In the genomic region with DNA sequence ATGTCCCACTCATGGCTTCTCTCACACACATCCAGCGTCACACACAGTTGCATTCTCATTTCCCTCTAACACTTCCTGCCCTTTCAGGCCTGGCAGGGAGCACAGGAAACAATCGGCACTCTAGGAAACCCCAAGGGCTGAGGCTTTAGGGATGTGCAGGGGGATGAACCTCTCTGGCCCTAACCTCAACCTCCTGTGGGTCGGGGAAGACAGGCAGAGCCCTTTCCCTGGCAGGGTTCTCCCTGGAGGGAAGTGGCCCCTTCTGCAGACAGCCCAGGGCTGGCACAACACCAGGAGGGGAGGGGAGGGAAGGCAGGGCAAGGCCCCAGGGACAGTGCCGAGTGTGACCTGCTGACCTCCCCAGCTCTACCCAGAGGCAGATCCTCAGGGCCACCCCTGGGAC, we compare ENCODE assay signal across 1 cellular context.
TF ChIP-seq lines count a peak whose summit lies in the region.

No MANE protein-coding gene starts in this region.

TF ChIP-seq in H1, 55 proteins besides CTCF, POLR2A, EP300 and RAD21:
- no peak for TF ChIP-seq FOSL1 (IDR thresholded peaks at IDR 0.05; ENCODE audit: insufficient read depth, low read depth, low read length)
- TF ChIP-seq SRF (IDR thresholded peaks at IDR 0.05; ENCODE audit: low read depth, low read length), result no peak
